Comparison of ENCODE assay signal across 37 cellular contexts in the genomic region with DNA sequence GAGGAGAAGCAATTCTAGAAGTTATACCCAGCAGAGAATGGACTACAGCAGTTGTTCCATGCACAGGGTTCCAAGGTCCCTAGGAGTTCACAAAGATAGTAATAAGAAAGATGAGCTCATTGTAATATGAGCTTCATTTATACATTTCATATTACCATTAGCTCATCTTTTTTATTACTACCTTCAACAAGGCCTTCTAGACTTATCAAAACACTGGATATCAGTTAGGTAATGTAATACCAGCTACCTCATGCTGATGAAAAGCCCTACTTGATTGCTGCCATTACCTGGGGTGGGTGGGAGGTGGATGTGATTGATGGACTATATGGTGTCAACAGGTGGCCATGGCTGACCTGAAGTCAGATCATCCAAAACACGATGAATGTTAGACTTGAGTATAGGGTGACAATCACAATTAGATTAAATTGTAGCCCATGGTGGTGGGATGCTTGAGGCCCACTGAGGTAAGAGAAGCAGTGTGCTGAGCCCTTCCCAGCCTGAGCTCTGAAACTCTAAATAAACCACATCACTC. TPM values are rescaled to one million over a fixed set of nuclear protein-coding genes. Genes with fewer than 3 reads are reported as not detected.
DNase-seq lines count a peak whose midpoint lies in the region; ATAC-seq and TF ChIP-seq lines count a peak whose summit lies in the region.
"Had no signal": no experiment of that assay in that cellular context is flagged by ENCODE, and none has a peak within 500 bp of the region (broad histone marks: within the 10 kb centered on the region; RNA-seq: fewer than 3 reads in every experiment).

No MANE protein-coding gene starts in this region.

- CTCF ChIA-PET in HEK293 (lab: Yijun Ruan, JAX): interaction anchor here (0.6 to 3.9 kb wide), 3 partner anchors 15 to 554 kb away, joined by 3 to 12 read pairs (median 7); no protein-coding TSS in a partner anchor
- CTCF ChIA-PET in HEK293T (lab: Yijun Ruan, JAX): interaction anchor here (0.6 to 1.5 kb wide), 2 partner anchors 15 kb away, joined by 3 to 4 read pairs; no protein-coding TSS in a partner anchor

- peaks cover 2% of the 10 kb centered on the region for H4K20me1 ChIP-seq in osteoblast (ENCODE audit: insufficient read depth, low read length)
- H4K20me1 ChIP-seq: BLaER1; BLaER1 treated with 17β-estradiol and CSF1 and Interleukin-3, amounts not matched to agents 10 nM and 100 nM had no signal

- H3K27me3 ChIP-seq in osteoblast (ENCODE audit: insufficient read depth, low read length): peaks cover 18% of the 10 kb centered on the region
- H3K27me3 ChIP-seq: BE2C; BLaER1; BLaER1 treated with 17β-estradiol and CSF1 and Interleukin-3, amounts not matched to agents 10 nM and 100 nM had no signal

- H3K4me1 ChIP-seq in HEK293 (ENCODE audit: control insufficient read depth, insufficient read depth, low read length) (no peaks in the 10 kb centered on the region; the same call in 1 of the 2 replicates), osteoblast (ENCODE audit: insufficient read depth, low read length) (no peaks in the 10 kb centered on the region)
- H3K4me1 ChIP-seq: A549; BE2C; BLaER1; BLaER1 treated with 17β-estradiol and CSF1 and Interleukin-3, amounts not matched to agents 10 nM and 100 nM had no signal

- ATAC-seq in HG03159 (IDR thresholded peaks at IDR 0.05; ENCODE audit: unreplicated experiment): no peak
- ATAC-seq in stimulated activated naive CD8-positive, alpha-beta T cell treated with anti-CD3 and anti-CD28 coated beads, Interleukin-15, Interleukin-2, amounts not matched to agents 100 U/mL and 50 U/mL, for 24 hours: no peak
- ATAC-seq: A549; CD8-positive, alpha-beta T cell had no signal

- H3K9me3 ChIP-seq in HEK293 (ENCODE audit: control insufficient read depth, insufficient read depth, low read depth, low read length) (no peaks in the 10 kb centered on the region), osteoblast (ENCODE audit: low read depth, low read length) (no peaks in the 10 kb centered on the region)
- H3K9me3 ChIP-seq: A549; BE2C; BLaER1; BLaER1 treated with 17β-estradiol and CSF1 and Interleukin-3, amounts not matched to agents 10 nM and 100 nM; Caco-2 had no signal

- H2AFZ ChIP-seq in osteoblast (ENCODE audit: low read length): no peak overlapping the region

- POLR2A ChIA-PET in HEK293 (lab: Yijun Ruan, JAX) (no interaction called here), HEK293T (lab: Yijun Ruan, JAX) (no interaction called here)

- no peak overlapping the region for H3K27ac ChIP-seq in HEK293 (ENCODE audit: extremely low read depth, low read depth, low read length)
- H3K27ac ChIP-seq in osteoblast (ENCODE audit: low read depth, low read length): no peak overlapping the region
- H3K27ac ChIP-seq: 22Rv1; A549; BLaER1; BLaER1 treated with 17β-estradiol and CSF1 and Interleukin-3, amounts not matched to agents 10 nM and 100 nM; C4-2B had no signal

- H3K36me3 ChIP-seq in HEK293 (ENCODE audit: control insufficient read depth in 2 of 2, insufficient read depth in 1 of 2, low read length in 2 of 2): no peaks in the 10 kb centered on the region
- H3K36me3 ChIP-seq in osteoblast (ENCODE audit: insufficient read depth, low read length): no peaks in the 10 kb centered on the region
- H3K36me3 ChIP-seq: BE2C; BLaER1; BLaER1 treated with 17β-estradiol and CSF1 and Interleukin-3, amounts not matched to agents 10 nM and 100 nM had no signal

- H3K4me2 ChIP-seq in osteoblast (ENCODE audit: insufficient read depth, low read length): no peak overlapping the region
- H3K4me2 ChIP-seq: A549; BLaER1; BLaER1 treated with 17β-estradiol and CSF1 and Interleukin-3, amounts not matched to agents 10 nM and 100 nM had no signal

- DNase-seq in HEK293T (ENCODE audit: extremely low spot score) (no peak), NCI-H69 (lab: John Stamatoyannopoulos, UW) (peak; percentile 10), osteoblast (ENCODE audit: insufficient read length, low spot score, missing footprints) (peak; percentile 38), NCI-H146 (lab: John Stamatoyannopoulos, UW) (no peak)
- DNase-seq in stimulated activated CD4-positive, alpha-beta T cell treated with anti-CD3 and anti-CD28 coated beads, Interleukin-12 subunit alpha, Interleukin-12 subunit beta, amount 100 ng/mL, for 4 hours: no peak
- DNase-seq in stimulated activated naive CD8-positive, alpha-beta T cell treated with anti-CD3 and anti-CD28 coated beads, Interleukin-15, Interleukin-2, amounts not matched to agents 100 U/mL and 50 U/mL, for 24 hours: no peak
- DNase-seq: 8988T; ACHN; AML-193; BE2C; C1 segment of cervical spinal cord; Caco-2; Calu3; CD4-positive, alpha-beta memory T cell; CD4-positive, alpha-beta T cell; CD4-positive, CD25-positive, alpha-beta regulatory T cell; CD8-positive, alpha-beta memory T cell; CD8-positive, alpha-beta T cell; COR-L47; DMS 273 treated with DMSO at 0.1 percent for 48 hours; DMS153; DMS53; DMS79; DMS79 treated with DMSO at 0.1 percent for 48 hours; DND-41; EL had no signal

- TF ChIP-seq CTCF in HEK293 (tag by site-specific recombination; IDR thresholded peaks at IDR 0.05) (no peak), osteoblast (IDR thresholded peaks at IDR 0.05; ENCODE audit: extremely low read depth, low read depth, low read length) (no peak)

- H3K4me3 ChIP-seq in HEK293 (ENCODE audit: low read depth, low read length) (no peak overlapping the region), osteoblast (ENCODE audit: insufficient read depth, low read length) (no peak overlapping the region)
- H3K4me3 ChIP-seq: A549; BLaER1; BLaER1 treated with 17β-estradiol and CSF1 and Interleukin-3, amounts not matched to agents 10 nM and 100 nM had no signal

- no peaks in the 10 kb centered on the region for H3K79me2 ChIP-seq in osteoblast (ENCODE audit: insufficient read depth, low read length)

TF ChIP-seq in HEK293, 187 proteins besides CTCF, POLR2A, EP300 and RAD21 (continues in another document):
- TF ChIP-seq ZNF48 (tag by site-specific recombination; IDR thresholded peaks at IDR 0.05) (no peak), GFI1B (tag by site-specific recombination; IDR thresholded peaks at IDR 0.05) (no peak), OSR2 (tag by site-specific recombination; IDR thresholded peaks at IDR 0.05) (peak; percentile 58), ZNF121 (tag by site-specific recombination; IDR thresholded peaks at IDR 0.05) (no peak), GLI4 (tag by site-specific recombination; IDR thresholded peaks at IDR 0.05) (no peak), ZNF16 (tag by site-specific recombination; IDR thresholded peaks at IDR 0.05; ENCODE audit: low read depth) (no peak), KLF8 (tag by site-specific recombination; IDR thresholded peaks at IDR 0.05) (0 out of 2 replicates have a peak, but pooled peaks have one; percentile 20), ZNF596 (tag by site-specific recombination; IDR thresholded peaks at IDR 0.05) (no peak), HOXD13 (CRISPR knock-in tag; IDR thresholded peaks at IDR 0.05; ENCODE audit: borderline replicate concordance) (no peak), ZNF629 (tag by site-specific recombination; IDR thresholded peaks at IDR 0.05) (peak; percentile 51; the same call in 1 of the 2 replicates), ZNF530 (tag by site-specific recombination; IDR thresholded peaks at IDR 0.05; ENCODE audit: low read depth) (no peak), MYNN (tag by site-specific recombination; IDR thresholded peaks at IDR 0.05; ENCODE audit: borderline replicate concordance) (no peak), ZNF391 (tag by site-specific recombination; IDR thresholded peaks at IDR 0.05; ENCODE audit: borderline replicate concordance, low read depth) (no peak), ZNF677 (tag by site-specific recombination; IDR thresholded peaks at IDR 0.05) (no peak), ZNF624 (tag by site-specific recombination; IDR thresholded peaks at IDR 0.05) (no peak), HOXA7 (CRISPR knock-in tag; IDR thresholded peaks at IDR 0.05; ENCODE audit: borderline replicate concordance) (no peak), GLI2 (tag by site-specific recombination; IDR thresholded peaks at IDR 0.05; ENCODE audit: borderline replicate concordance, low read depth) (no peak)

TF ChIP-seq in HEK293T, 16 proteins besides CTCF, POLR2A, EP300 and RAD21:
- TF ChIP-seq BHLHE40 (IDR thresholded peaks at IDR 0.05; ENCODE audit: borderline replicate concordance): no peak
- TF ChIP-seq, protein P1, sequence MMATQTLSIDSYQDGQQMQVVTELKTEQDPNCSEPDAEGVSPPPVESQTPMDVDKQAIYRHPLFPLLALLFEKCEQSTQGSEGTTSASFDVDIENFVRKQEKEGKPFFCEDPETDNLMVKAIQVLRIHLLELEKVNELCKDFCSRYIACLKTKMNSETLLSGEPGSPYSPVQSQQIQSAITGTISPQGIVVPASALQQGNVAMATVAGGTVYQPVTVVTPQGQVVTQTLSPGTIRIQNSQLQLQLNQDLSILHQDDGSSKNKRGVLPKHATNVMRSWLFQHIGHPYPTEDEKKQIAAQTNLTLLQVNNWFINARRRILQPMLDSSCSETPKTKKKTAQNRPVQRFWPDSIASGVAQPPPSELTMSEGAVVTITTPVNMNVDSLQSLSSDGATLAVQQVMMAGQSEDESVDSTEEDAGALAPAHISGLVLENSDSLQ (IDR thresholded peaks at IDR 0.05): peak; percentile 54; the same call in 1 of the 2 replicates
- no peak for TF ChIP-seq LEF1 (IDR thresholded peaks at IDR 0.05; ENCODE audit: borderline replicate concordance)
- no peak for TF ChIP-seq HDGF (IDR thresholded peaks at IDR 0.05; ENCODE audit: borderline replicate concordance)
- TF ChIP-seq TARDBP (IDR thresholded peaks at IDR 0.05): no peak
- no peak for TF ChIP-seq CTBP1 (IDR thresholded peaks at IDR 0.05; ENCODE audit: borderline replicate concordance)
- TF ChIP-seq ARNT (IDR thresholded peaks at IDR 0.05): no peak
- TF ChIP-seq FOXK2 (IDR thresholded peaks at IDR 0.05): no peak

RNA-seq across cellular contexts. Expression of gene SPATA46, which starts 34.1 kb away (rescaled TPM):
- total RNA-seq in osteoblast: not detected in 2 replicates
- total RNA-seq: A172; A673; B cell; Caco-2; Calu3; CD4-positive, alpha-beta memory T cell; CD4-positive, alpha-beta T cell; CD4-positive, CD25-positive, alpha-beta regulatory T cell; CD8-positive, alpha-beta memory T cell; CD8-positive, alpha-beta T cell; Daoy had no signal

RNA-seq across cellular contexts. Expression of gene C1orf226, which starts 39.0 kb away (rescaled TPM):
- total RNA-seq in osteoblast: under 0.01 and 0.29 TPM in 2 replicates
- total RNA-seq: CD4-positive, alpha-beta memory T cell; CD4-positive, alpha-beta T cell; CD8-positive, alpha-beta T cell had no signal

Comparison
In these comparisons a context has a peak if more than half of its experiments do, and no peak if none do; other contexts are left out.
1. DNase-seq: peak in NCI-H69 (single experiment) and osteoblast (single experiment); none in HEK293T (single experiment), stimulated activated CD4-positive, alpha-beta T cell treated with anti-CD3 and anti-CD28 coated beads, Interleukin-12 subunit alpha, Interleukin-12 subunit beta, amount 100 ng/mL, for 4 hours (single experiment), NCI-H146 (single experiment) and stimulated activated naive CD8-positive, alpha-beta T cell treated with anti-CD3 and anti-CD28 coated beads, Interleukin-15, Interleukin-2, amounts not matched to agents 100 U/mL and 50 U/mL, for 24 hours (single experiment).